16 cellular contexts compared by ENCODE assay signal in the genomic region with DNA sequence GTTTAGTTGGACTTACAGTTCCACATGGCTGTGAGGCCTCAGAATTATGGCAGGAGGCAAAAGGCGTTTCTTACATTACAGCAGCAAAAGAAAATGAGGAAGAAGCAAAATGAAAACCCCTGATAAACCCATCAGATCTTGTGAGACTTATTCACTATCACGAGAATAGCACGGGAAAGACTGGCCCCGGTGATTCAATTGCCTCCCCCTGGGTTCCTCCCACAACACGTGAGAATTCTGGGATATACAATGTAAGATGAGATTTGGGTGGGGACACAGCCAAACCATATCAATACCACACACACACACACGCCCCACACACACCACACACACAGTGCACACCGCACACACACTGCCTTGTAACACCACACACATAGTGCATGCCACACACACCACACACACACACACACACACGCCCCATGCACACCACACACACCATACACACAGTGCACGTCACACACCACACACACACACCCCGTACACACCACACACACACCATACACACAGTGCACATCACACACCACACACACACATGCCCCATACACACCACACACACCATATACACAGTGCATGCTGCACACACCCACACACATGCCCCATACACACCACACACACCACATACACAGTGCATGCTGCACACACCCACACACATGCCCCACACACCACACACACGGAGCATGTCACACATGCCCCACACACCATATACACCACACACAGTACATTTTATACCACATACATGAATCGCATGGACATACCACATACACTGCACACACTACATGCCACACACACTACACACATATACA.
DNase-seq lines count a peak whose midpoint lies in the region; ATAC-seq and TF ChIP-seq lines count a peak whose summit lies in the region.
"Had no signal": no experiment of that assay in that cellular context is flagged by ENCODE, and none has a peak within 500 bp of the region (broad histone marks: within the 10 kb centered on the region; RNA-seq: fewer than 3 reads in every experiment).

No MANE protein-coding gene starts in this region.

- TF ChIP-seq EP300 in suprapubic skin (IDR thresholded peaks at IDR 0.05), result no peak

- no peak overlapping the region for H3K4ac ChIP-seq in neuronal stem cell (ENCODE audit: low read length)

- no peak overlapping the region for H2BK12ac ChIP-seq in neuronal stem cell (ENCODE audit: low read length)

- peaks cover 5% of the 10 kb centered on the region for H3K4me1 Mint-ChIP-seq in glutamatergic neuron (ENCODE audit: low read depth, unreplicated experiment)

- 100% methylated on average over 1 of the region's 12 CpGs; no CpG with 5 or more reads in 1 of the 2 donors for WGBS in neuronal stem cell (ENCODE audit: extremely low coverage in 2 of 2, insufficient read length in 2 of 2, insufficient replicate concordance in 1 of 2), 2 donors
- WGBS in suprapubic skin, result 79% methylated on average over 12 of the region's 12 CpGs

- peaks cover 2% of the 10 kb centered on the region for H3K27me3 Mint-ChIP-seq in glutamatergic neuron (ENCODE audit: unreplicated experiment)

- H3K27me3 ChIP-seq in BLaER1 treated with 17β-estradiol and CSF1 and Interleukin-3, amounts not matched to agents 10 nM and 100 nM, result no peaks in the 10 kb centered on the region
- H3K27me3 ChIP-seq in RWPE2 (ENCODE audit: insufficient read depth, poor library complexity, severe bottlenecking) (no peaks in the 10 kb centered on the region), neuronal stem cell (ENCODE audit: control insufficient read depth in 3 of 3, insufficient read depth in 3 of 3, low read depth in 1 of 3, low read length in 3 of 3) (peaks cover 0 to 3% (median 0%) of the 10 kb centered on the region in 3 experiments), suprapubic skin (peaks cover 9% of the 10 kb centered on the region)
- H3K27me3 ChIP-seq: Peyer's patch had no signal

- H3K9ac ChIP-seq in BLaER1 treated with 17β-estradiol and CSF1 and Interleukin-3, amounts not matched to agents 10 nM and 100 nM, result peak overlapping the region in 2 of 11 experiments; percentile 71 to 73; a peak in 3 of 22 replicates
- peak overlapping the region; percentile 57 for H3K9ac ChIP-seq in neuronal stem cell (ENCODE audit: low read depth, low read length, poor library complexity)

- H2AK5ac ChIP-seq in neuronal stem cell (ENCODE audit: low read depth, low read length), result no peak overlapping the region

- no peak overlapping the region for H4K8ac ChIP-seq in neuronal stem cell (ENCODE audit: low read depth, low read length)

- H3K27ac ChIP-seq in BLaER1 treated with 17β-estradiol and CSF1 and Interleukin-3, amounts not matched to agents 10 nM and 100 nM, result no peak overlapping the region; a peak in 2 of 22 replicates
- H3K27ac ChIP-seq in RWPE2 (ENCODE audit: poor library complexity, severe bottlenecking), result no peak overlapping the region
- no peak overlapping the region for H3K27ac ChIP-seq in neuronal stem cell (replicated peaks; ENCODE audit: low read length)
- H3K27ac ChIP-seq in suprapubic skin, result no peak overlapping the region
- H3K27ac ChIP-seq: A549, Peyer's patch had no signal

- no peak for ATAC-seq in RWPE2 (ENCODE audit: low read depth)
- ATAC-seq: A549 had no signal

- H3K9me3 ChIP-seq in BLaER1 treated with 17β-estradiol and CSF1 and Interleukin-3, amounts not matched to agents 10 nM and 100 nM (replicated peaks in 1 of 11), result peaks cover 15 to 21% (median 17%) of the 10 kb centered on the region in 11 experiments
- H3K9me3 ChIP-seq in RWPE2 (ENCODE audit: severe bottlenecking) (no peaks in the 10 kb centered on the region), neuronal stem cell (replicated peaks in 1 of 2; ENCODE audit: control insufficient read depth in 2 of 2, insufficient read depth in 1 of 2, low read depth in 1 of 2, low read length in 2 of 2) (peaks cover 4 to 10% of the 10 kb centered on the region in 2 donors), suprapubic skin (no peaks in the 10 kb centered on the region)
- H3K9me3 ChIP-seq: A549 had no signal

- H3K14ac ChIP-seq in neuronal stem cell (ENCODE audit: low read length), result peak overlapping the region; percentile 49

- peaks cover 0 to 34% (median 11%) of the 10 kb centered on the region in 11 experiments; a peak in 12 of 22 replicates for H4K20me1 ChIP-seq in BLaER1 treated with 17β-estradiol and CSF1 and Interleukin-3, amounts not matched to agents 10 nM and 100 nM

- H4K91ac ChIP-seq in neuronal stem cell (ENCODE audit: low read depth, low read length, poor library complexity), result no peak overlapping the region

- peaks cover 4% of the 10 kb centered on the region for H3K79me1 ChIP-seq in neuronal stem cell (ENCODE audit: low read depth, low read length)

- H3K18ac ChIP-seq in neuronal stem cell (ENCODE audit: low read length), result peak overlapping the region; percentile 7

- peak overlapping the region; percentile 46 for H3K23ac ChIP-seq in neuronal stem cell (ENCODE audit: low read depth, low read length, poor library complexity)

- no peak overlapping the region for H2AFZ ChIP-seq in neuronal stem cell (ENCODE audit: low read length)

- no peak overlapping the region for H3K4me3 Mint-ChIP-seq in glutamatergic neuron (ENCODE audit: unreplicated experiment)

- peaks cover 4% of the 10 kb centered on the region for H3K9me3 Mint-ChIP-seq in glutamatergic neuron (ENCODE audit: unreplicated experiment)

- TF ChIP-seq CTCF in RWPE2 (IDR thresholded peaks at IDR 0.05; ENCODE audit: poor library complexity, severe bottlenecking) (no peak), glutamatergic neuron (IDR thresholded peaks at IDR 0.05; ENCODE audit: partially characterized antibody, unreplicated experiment) (no peak), suprapubic skin (IDR thresholded peaks at IDR 0.05) (no peak)

- TF ChIP-seq POLR2A in suprapubic skin (IDR thresholded peaks at IDR 0.05), result no peak

- no peak overlapping the region for H2BK15ac ChIP-seq in neuronal stem cell (ENCODE audit: low read length)

- peak overlapping the region in 3 of 10 experiments; percentile 47 to 64 (median 60); a peak in 6 of 20 replicates for H3K4me3 ChIP-seq in BLaER1 treated with 17β-estradiol and CSF1 and Interleukin-3, amounts not matched to agents 10 nM and 100 nM
- H3K4me3 ChIP-seq in RWPE2 (ENCODE audit: severe bottlenecking) (no peak overlapping the region), neuronal stem cell (ENCODE audit: low read length in 2 of 2) (peak overlapping the region in 1 of 2 donors; percentile 43), suprapubic skin (no peak overlapping the region)
- H3K4me3 ChIP-seq: A549, Peyer's patch had no signal

- H3K27ac Mint-ChIP-seq in glutamatergic neuron (ENCODE audit: unreplicated experiment), result no peak overlapping the region

- H2BK5ac ChIP-seq in neuronal stem cell (ENCODE audit: low read length), result no peak overlapping the region

- peaks cover 0 to 14% (median 0%) of the 10 kb centered on the region in 11 experiments; a peak in 3 of 22 replicates for H3K36me3 ChIP-seq in BLaER1 treated with 17β-estradiol and CSF1 and Interleukin-3, amounts not matched to agents 10 nM and 100 nM
- no peaks in the 10 kb centered on the region for H3K36me3 ChIP-seq in RWPE2 (ENCODE audit: low read depth)
- H3K36me3 ChIP-seq in neuronal stem cell (replicated peaks in 1 of 2; ENCODE audit: control insufficient read depth in 2 of 2, insufficient read depth in 2 of 2, low read length in 2 of 2), result peaks cover 0 to 1% of the 10 kb centered on the region in 2 donors
- H3K36me3 ChIP-seq in suprapubic skin, result no peaks in the 10 kb centered on the region
- H3K36me3 ChIP-seq: Peyer's patch had no signal

- no peak overlapping the region for H2BK120ac ChIP-seq in neuronal stem cell (ENCODE audit: low read depth, low read length)

- DNase-seq in RWPE2 (ENCODE audit: low spot score) (peak; percentile 71), glutamatergic neuron (peak; percentile 1), neuronal stem cell (ENCODE audit: low spot score) (no peak), suprapubic skin (ENCODE audit: low spot score in 2 of 2) (no peak), ecto neural progenitor cell (ENCODE audit: low spot score) (no peak)
- no peak for DNase-seq in activated naive CD4-positive, alpha-beta T cell treated with anti-CD3 and anti-CD28 coated beads, Interleukin-2, amount 50 U/mL, for 16 hours
- no peak for DNase-seq in activated CD4-positive, alpha-beta T cell treated with anti-CD3 and anti-CD28 coated beads for 1 hour
- DNase-seq: COR-L47, DMS153, NCI-H187, NCI-H226, NCI-H524 treated with DMSO at 0.1 percent for 48 hours, Peyer's patch, SHP77 treated with DMSO at 0.1 percent for 48 hours had no signal

- H3K4me2 ChIP-seq in BLaER1 treated with 17β-estradiol and CSF1 and Interleukin-3, amounts not matched to agents 10 nM and 100 nM, result peak overlapping the region; percentile 80 to 94 (median 89)
- H3K4me2 ChIP-seq in neuronal stem cell (ENCODE audit: insufficient read depth, low read length, poor library complexity, severe bottlenecking), result no peak overlapping the region
- H3K4me2 ChIP-seq: A549 had no signal

- peaks cover 45 to 70% (median 54%) of the 10 kb centered on the region in 10 experiments for H3K4me1 ChIP-seq in BLaER1 treated with 17β-estradiol and CSF1 and Interleukin-3, amounts not matched to agents 10 nM and 100 nM
- H3K4me1 ChIP-seq in RWPE2 (ENCODE audit: insufficient read depth, poor library complexity, severe bottlenecking) (peaks cover 10% of the 10 kb centered on the region), neuronal stem cell (ENCODE audit: control insufficient read depth in 2 of 2, insufficient read depth in 1 of 2, low read depth in 1 of 2, low read length in 2 of 2) (peaks cover 4 to 8% of the 10 kb centered on the region in 2 donors), suprapubic skin (no peaks in the 10 kb centered on the region)
- H3K4me1 ChIP-seq: A549, Peyer's patch had no signal

- peaks cover 12% of the 10 kb centered on the region for H3K36me3 Mint-ChIP-seq in glutamatergic neuron (ENCODE audit: unreplicated experiment)

Comparison
In these comparisons a context has a peak if more than half of its experiments do, and no peak if none do; other contexts are left out.
1. DNase-seq: peak in RWPE2 (single experiment) and glutamatergic neuron (single experiment); none in neuronal stem cell (single experiment), activated naive CD4-positive, alpha-beta T cell treated with anti-CD3 and anti-CD28 coated beads, Interleukin-2, amount 50 U/mL, for 16 hours (single experiment), suprapubic skin (0 of 2), ecto neural progenitor cell (single experiment) and activated CD4-positive, alpha-beta T cell treated with anti-CD3 and anti-CD28 coated beads for 1 hour (single experiment).